1 cellular context compared by ENCODE assay signal in genomic region chr5:171093598-171093997, GRCh38.
TF ChIP-seq lines count a peak whose summit lies in the region.

No MANE protein-coding gene starts in this region.

TF ChIP-seq in SK-N-SH, 30 proteins besides CTCF, POLR2A, EP300 and RAD21 (continued from another document):
- TF ChIP-seq POLR2AphosphoS5 (IDR thresholded peaks at IDR 0.05; ENCODE audit: low read depth, low read length) = peak; percentile 42; the same call in 1 of the 2 replicates
- TF ChIP-seq JUND (IDR thresholded peaks at IDR 0.05) = no peak
- TF ChIP-seq USF1 (IDR thresholded peaks at IDR 0.05; ENCODE audit: borderline replicate concordance, low read depth) = no peak
- peak; percentile 97 for TF ChIP-seq RCOR1 (IDR thresholded peaks at IDR 0.05; ENCODE audit: low read length)
- TF ChIP-seq CHD2 (IDR thresholded peaks at IDR 0.05; ENCODE audit: low read length, partially characterized antibody) = peak; percentile 87
TF ChIP-seq in SK-N-SH: peak in this region for 8.
